19 cellular contexts compared by ENCODE assay signal in genomic region chr3:62284442-62284841, GRCh38.
A peak's percentile ranks its signal among the peaks of the same experiment; 100 is the strongest.
DNase-seq lines count a peak whose midpoint lies in the region; ATAC-seq and TF ChIP-seq lines count a peak whose summit lies in the region.
"Had no signal": no experiment of that assay in that cellular context is flagged by ENCODE, and none has a peak within 500 bp of the region (broad histone marks: within the 10 kb centered on the region; RNA-seq: fewer than 3 reads in every experiment).

No MANE protein-coding gene starts in this region.

- no peak overlapping the region for H3K4me3 Mint-ChIP-seq in endodermal cell
- H3K4me3 Mint-ChIP-seq: H9 had no signal

- DNase-seq in endodermal cell (no peak), NCI-H446 (lab: John Stamatoyannopoulos, UW) (no peak), smooth muscle cell (lab: John Stamatoyannopoulos, UW; ENCODE audit: unreplicated experiment) (no peak), SKM-1 treated with dmso at 0.1 percent for 144 hours (lab: John Stamatoyannopoulos, UW; ENCODE audit: unreplicated experiment) (no peak)
- DNase-seq: DND-41, H9, NCI-H1048, NCI-H146, NCI-H2081 treated with DMSO at 0.1 percent for 48 hours, NCI-H524, Peyer's patch, SHP77, SK-N-SH had no signal

- no peaks in the 10 kb centered on the region for H4K20me1 ChIP-seq in smooth muscle cell (ENCODE audit: low read depth)

- H3K4me1 Mint-ChIP-seq in endodermal cell: peaks cover 5% of the 10 kb centered on the region

- H3K27ac Mint-ChIP-seq in endodermal cell: peak overlapping the region; percentile 27

- H3K9me3 ChIP-seq in endodermal cell (ENCODE audit: control insufficient read depth, low read length): no peaks in the 10 kb centered on the region
- H3K9me3 ChIP-seq in smooth muscle cell (replicated peaks; ENCODE audit: low read depth): no peaks in the 10 kb centered on the region
- H3K9me3 ChIP-seq: Peyer's patch, SK-N-SH had no signal

- H3K4me3 ChIP-seq in endodermal cell (ENCODE audit: low read length): no peak overlapping the region
- H3K4me3 ChIP-seq in smooth muscle cell: no peak overlapping the region
- H3K4me3 ChIP-seq: K562, Peyer's patch had no signal

- no peaks in the 10 kb centered on the region for H3K9me3 Mint-ChIP-seq in endodermal cell
- H3K9me3 Mint-ChIP-seq: H9 had no signal

- ATAC-seq in GM18502 (IDR thresholded peaks at IDR 0.05; ENCODE audit: poor library complexity, unreplicated experiment) (peak; percentile 72), GM19395 (IDR thresholded peaks at IDR 0.05; ENCODE audit: unreplicated experiment) (peak; percentile 63), HG02870 (IDR thresholded peaks at IDR 0.05; ENCODE audit: unreplicated experiment) (peak; percentile 67), GM21786 (IDR thresholded peaks at IDR 0.05; ENCODE audit: unreplicated experiment) (no peak)
- ATAC-seq: K562 had no signal

- H3K27me3 ChIP-seq in endodermal cell (ENCODE audit: control insufficient read depth, insufficient read depth, low read length, poor library complexity, severe bottlenecking): no peaks in the 10 kb centered on the region
- H3K27me3 ChIP-seq in smooth muscle cell (ENCODE audit: low read depth): no peaks in the 10 kb centered on the region
- H3K27me3 ChIP-seq: Peyer's patch had no signal

- 95% methylated on average over 2 of the region's 2 CpGs for WGBS in endodermal cell (ENCODE audit: insufficient coverage in 1 of 2, insufficient read length in 1 of 2), 2 experiments
- 93% methylated on average over 2 of the region's 2 CpGs for WGBS in smooth muscle cell (ENCODE audit: low lambda C conversion rate)

- TF ChIP-seq CTCF in endodermal cell (conservative IDR thresholded peaks at IDR 0.05) (no peak), smooth muscle cell (IDR thresholded peaks at IDR 0.05; ENCODE audit: borderline replicate concordance, insufficient read depth, poor library complexity, severe bottlenecking) (no peak)

- no peak overlapping the region for H3K4me2 ChIP-seq in smooth muscle cell
- H3K4me2 ChIP-seq: SK-N-SH had no signal

- peaks cover 4% of the 10 kb centered on the region for H3K36me3 Mint-ChIP-seq in endodermal cell (ENCODE audit: low read depth)

- H3K4me1 ChIP-seq in endodermal cell (ENCODE audit: control insufficient read depth, insufficient read depth, low read length) (no peaks in the 10 kb centered on the region), smooth muscle cell (ENCODE audit: low read depth) (no peaks in the 10 kb centered on the region)
- H3K4me1 ChIP-seq: Peyer's patch had no signal

- H3K27ac ChIP-seq in endodermal cell (ENCODE audit: low read depth, low read length): no peak overlapping the region
- H3K27ac ChIP-seq in smooth muscle cell (ENCODE audit: low read depth): no peak overlapping the region
- H3K27ac ChIP-seq: C4-2B, Peyer's patch had no signal

- H3F3A ChIP-seq in smooth muscle cell (ENCODE audit: low read depth): no peaks in the 10 kb centered on the region

- H3K79me2 ChIP-seq in smooth muscle cell (ENCODE audit: low read depth): no peaks in the 10 kb centered on the region

- H3K36me3 ChIP-seq in endodermal cell (ENCODE audit: control insufficient read depth, insufficient read depth, low read length) (peaks cover 29% of the 10 kb centered on the region), smooth muscle cell (ENCODE audit: low read depth) (no peaks in the 10 kb centered on the region)

- H3K27me3 Mint-ChIP-seq in endodermal cell (ENCODE audit: insufficient read depth): no peaks in the 10 kb centered on the region

- H2AFZ ChIP-seq in smooth muscle cell (ENCODE audit: low read depth): no peak overlapping the region

- H3K9ac ChIP-seq in endodermal cell (ENCODE audit: extremely low read depth, low read length, poor library complexity, severe bottlenecking): no peak overlapping the region
- no peak overlapping the region for H3K9ac ChIP-seq in smooth muscle cell (ENCODE audit: low read depth)
- H3K9ac ChIP-seq: SK-N-SH had no signal
